ENCODE assay signal across 13 cellular contexts in genomic region chr2:206217743-206218520, GRCh38. TPM values are rescaled to one million over a fixed set of nuclear protein-coding genes. Genes with fewer than 3 reads are reported as not detected.
DNase-seq lines count a peak whose midpoint lies in the region; ATAC-seq and TF ChIP-seq lines count a peak whose summit lies in the region.
"Had no signal": no experiment of that assay in that cellular context is flagged by ENCODE, and none has a peak within 500 bp of the region (broad histone marks: within the 10 kb centered on the region; RNA-seq: fewer than 3 reads in every experiment).

No MANE protein-coding gene starts in this region.

- no peak overlapping the region for H3K18ac ChIP-seq in trophoblast cell (ENCODE audit: low read length)

- no peak overlapping the region for H2BK5ac ChIP-seq in trophoblast cell (ENCODE audit: low read depth, low read length, poor library complexity)

- H3K4me2 ChIP-seq in trophoblast cell (ENCODE audit: low read length): peak overlapping the region; percentile 42

- no peak overlapping the region for H4K8ac ChIP-seq in trophoblast cell (ENCODE audit: low read depth, low read length)

- H4K91ac ChIP-seq in trophoblast cell (ENCODE audit: low read depth, low read length): no peak overlapping the region

- H3K27me3 ChIP-seq in trophoblast cell (ENCODE audit: insufficient read depth, low read length): no peaks in the 10 kb centered on the region

- no peaks in the 10 kb centered on the region for H3K36me3 ChIP-seq in trophoblast cell (ENCODE audit: control insufficient read depth in 1 of 2, insufficient read depth in 2 of 2, low read length in 2 of 2)
- H3K36me3 ChIP-seq: thoracic aorta had no signal

- no peak overlapping the region for H3K23ac ChIP-seq in trophoblast cell (ENCODE audit: low read length)

- H3K4me3 ChIP-seq in fibroblast of pulmonary artery (replicated peaks; ENCODE audit: low read depth, low read length) (no peak overlapping the region), trophoblast cell (ENCODE audit: low read depth, low read length) (no peak overlapping the region)
- H3K4me3 ChIP-seq: skin epidermis, thoracic aorta had no signal

- DNase-seq in H4 (ENCODE audit: low spot score) (peak; percentile 19), OCI-M1 (lab: John Stamatoyannopoulos, UW) (peak; percentile 23), fibroblast of pulmonary artery (ENCODE audit: low read depth) (peak; percentile 43), trophoblast cell (peak; percentile 70 to 89), NCI-H446 (lab: John Stamatoyannopoulos, UW) (no peak), NCI-H748 treated with DMSO at 0.1 percent for 48 hours (lab: John Stamatoyannopoulos, UW) (no peak)
- DNase-seq: activated CD4-positive, CD25-positive, alpha-beta regulatory T cell; activated T-cell treated with anti-CD3 and anti-CD28 coated beads, Interleukin-2, amount 50 U/mL, for 4 hours; aorta; NCI-H510A treated with DMSO at 0.1 percent for 48 hours had no signal

- H3K4me1 ChIP-seq in trophoblast cell (ENCODE audit: control insufficient read depth in 1 of 2, insufficient read depth in 2 of 2, low read length in 2 of 2): no peaks in the 10 kb centered on the region

- H3K9ac ChIP-seq in trophoblast cell (ENCODE audit: low read length): no peak overlapping the region

- no peak overlapping the region for H3K27ac ChIP-seq in trophoblast cell (ENCODE audit: low read depth, low read length)
- H3K27ac ChIP-seq: skin epidermis, thoracic aorta had no signal

- WGBS in trophoblast cell (ENCODE audit: extremely low coverage, insufficient coverage, insufficient read length): no CpG with 5 or more reads among the region's 9 CpGs

- no peaks in the 10 kb centered on the region for H3K79me1 ChIP-seq in trophoblast cell (ENCODE audit: low read length)

- H3K14ac ChIP-seq in trophoblast cell (ENCODE audit: low read length): no peak overlapping the region

- no peak overlapping the region for H2AFZ ChIP-seq in trophoblast cell (ENCODE audit: insufficient read depth, low read length, poor library complexity)

- H3K79me2 ChIP-seq in trophoblast cell (ENCODE audit: control insufficient read depth, insufficient read depth, low read length, poor library complexity): no peaks in the 10 kb centered on the region

- H2BK12ac ChIP-seq in trophoblast cell (ENCODE audit: low read length): no peak overlapping the region

- no peak overlapping the region for H2AK5ac ChIP-seq in trophoblast cell (ENCODE audit: low read length)

- H3K9me3 ChIP-seq in trophoblast cell (ENCODE audit: insufficient read depth, low read depth, low read length): no peaks in the 10 kb centered on the region
- H3K9me3 ChIP-seq: thoracic aorta had no signal

- H4K12ac ChIP-seq in trophoblast cell (ENCODE audit: low read depth, low read length): no peak overlapping the region

- TF ChIP-seq CTCF in fibroblast of pulmonary artery (IDR thresholded peaks at IDR 0.05; ENCODE audit: low read length, missing control alignments): no peak

- ATAC-seq in GM19328 (IDR thresholded peaks at IDR 0.05; ENCODE audit: unreplicated experiment): no peak
- ATAC-seq: activated T-cell treated with anti-CD3 and anti-CD28 coated beads, Interleukin-2, amount 50 U/mL, for 4 hours had no signal

- H3K4ac ChIP-seq in trophoblast cell (ENCODE audit: low read depth, low read length): no peak overlapping the region

- H2BK120ac ChIP-seq in trophoblast cell (ENCODE audit: insufficient read depth, low read length, poor library complexity): no peak overlapping the region

RNA-seq across cellular contexts. Expression of gene ZDBF2, which starts 56.5 kb away (rescaled TPM):
- total RNA-seq in H4 (2014; rRNA removed; shearing (Covaris generic)): 4.1 and 6.1 TPM in 2 replicates
- 3.1 and 3.3 TPM in 2 replicates for polyA plus RNA-seq in trophoblast cell (2013)

RNA-seq across cellular contexts. Expression of gene EEF1B2, which starts 58.2 kb away (rescaled TPM):
- 659 and 795 TPM in 2 replicates for total RNA-seq in H4 (2014; rRNA removed; shearing (Covaris generic))
- polyA plus RNA-seq in trophoblast cell (2013): 589 and 591 TPM in 2 replicates

RNA-seq across cellular contexts. Expression of gene NDUFS1, which starts 58.7 kb away (rescaled TPM):
- 186 and 198 TPM in 2 replicates for total RNA-seq in H4 (2014; rRNA removed; shearing (Covaris generic))
- polyA plus RNA-seq in trophoblast cell (2013): 34.5 and 34.8 TPM in 2 replicates

Comparison
In these comparisons a context has a peak if more than half of its experiments do, and no peak if none do; other contexts are left out.
1. DNase-seq: peak in H4 (single experiment), OCI-M1 (single experiment), fibroblast of pulmonary artery (single experiment) and trophoblast cell (2 of 2); none in NCI-H446 (0 of 2) and NCI-H748 treated with DMSO at 0.1 percent for 48 hours (single experiment).